18 cellular contexts compared by ENCODE assay signal in the genomic region with DNA sequence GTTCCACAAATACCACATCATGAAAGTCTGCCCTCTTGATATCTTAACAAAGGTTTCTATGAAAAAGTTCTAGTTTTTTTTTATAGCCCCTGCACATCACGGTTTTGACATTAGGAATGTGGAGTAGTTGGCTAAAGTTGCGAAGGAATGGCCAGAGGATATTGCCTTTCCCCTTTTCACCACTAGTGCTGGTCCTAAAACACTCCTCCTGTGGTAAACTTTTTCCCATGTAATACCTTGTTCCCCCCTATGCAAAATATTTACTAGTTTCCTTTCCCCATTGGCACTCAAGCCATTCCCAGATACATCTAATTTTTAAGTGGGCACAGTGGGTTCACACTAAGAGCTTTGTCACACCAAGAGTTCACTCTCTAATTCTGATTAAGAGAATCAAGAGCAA. TPM values are rescaled to one million over a fixed set of nuclear protein-coding genes. Genes with fewer than 3 reads are reported as not detected.
DNase-seq lines count a peak whose midpoint lies in the region; ATAC-seq and TF ChIP-seq lines count a peak whose summit lies in the region.
"Had no signal": no experiment of that assay in that cellular context is flagged by ENCODE, and none has a peak within 500 bp of the region (broad histone marks: within the 10 kb centered on the region; RNA-seq: fewer than 3 reads in every experiment).

No MANE protein-coding gene starts in this region.

- peaks cover 7 to 22% (median 16%) of the 10 kb centered on the region in 4 donors for H3K4me1 Mint-ChIP-seq in CD4-positive, CD25-positive, alpha-beta regulatory T cell
- peaks cover 3% of the 10 kb centered on the region for H3K4me1 Mint-ChIP-seq in mesothelial cell of epicardium
- H3K4me1 Mint-ChIP-seq in activated CD4-positive, alpha-beta memory T cell treated with anti-CD3 and anti-CD28 coated beads, Interleukin-2, amount 10 ng/mL, durations not matched to agents 7 days and 5 days, result no peaks in the 10 kb centered on the region
- H3K4me1 Mint-ChIP-seq in natural killer cell treated with Interleukin-12 subunit alpha and Interleukin-12 subunit beta and Interleukin-15 and Interleukin-18, amount 100 ng/mL, for 72 hours (ENCODE audit: low read depth in 2 of 2), result peaks cover 0 to 6% of the 10 kb centered on the region in 2 donors

- DNase-seq in BE2C, result no peak
- DNase-seq in CD4-positive, CD25-positive, alpha-beta regulatory T cell, result no peak
- DNase-seq in SK-N-MC (ENCODE audit: low read depth, low spot score), result no peak
- no peak for DNase-seq in mesothelial cell of epicardium (ENCODE audit: low spot score in 2 of 2, unreplicated experiment in 2 of 2)
- no peak for DNase-seq in germinal center (ENCODE audit: low spot score)
- no peak for DNase-seq in activated CD4-positive, alpha-beta memory T cell treated with anti-CD3 and anti-CD28 coated beads, Interleukin-2, amount 10 ng/mL, durations not matched to agents 7 days and 5 days
- DNase-seq in natural killer cell treated with Interleukin-12 subunit alpha and Interleukin-12 subunit beta and Interleukin-15 and Interleukin-18, amount 100 ng/mL, for 72 hours (ENCODE audit: low spot score), result no peak
- DNase-seq: DMS53, MV-4-11, NCI-H1105 treated with DMSO at 0.1 percent for 48 hours, NCI-H1694, NCI-H2081, NCI-H2171, NCI-H524 treated with DMSO at 0.1 percent for 48 hours, Peyer's patch had no signal

- CTCF ChIA-PET in activated CD4-positive, alpha-beta memory T cell treated with anti-CD3 and anti-CD28 coated beads, Interleukin-2, amount 10 ng/mL, durations not matched to agents 7 days and 5 days (lab: Charles Lee), result no interaction called here

- H3K4me3 ChIP-seq in BE2C (ENCODE audit: low read depth, low read length) (no peak overlapping the region), SK-N-MC (no peak overlapping the region)
- no peak overlapping the region for H3K4me3 ChIP-seq in CD4-positive, CD25-positive, alpha-beta regulatory T cell (ENCODE audit: low read depth, low read length)
- H3K4me3 ChIP-seq: BLaER1, Peyer's patch had no signal

- H3K4me1 ChIP-seq in BE2C, result no peaks in the 10 kb centered on the region
- no peaks in the 10 kb centered on the region for H3K4me1 ChIP-seq in CD4-positive, CD25-positive, alpha-beta regulatory T cell (ENCODE audit: control insufficient read depth, insufficient read depth, low read length, poor library complexity, severe bottlenecking)
- H3K4me1 ChIP-seq: BLaER1, Peyer's patch had no signal

- no peaks in the 10 kb centered on the region for H3K9me3 Mint-ChIP-seq in CD4-positive, CD25-positive, alpha-beta regulatory T cell
- no peaks in the 10 kb centered on the region for H3K9me3 Mint-ChIP-seq in mesothelial cell of epicardium
- H3K9me3 Mint-ChIP-seq in activated CD4-positive, alpha-beta memory T cell treated with anti-CD3 and anti-CD28 coated beads, Interleukin-2, amount 10 ng/mL, durations not matched to agents 7 days and 5 days, result no peaks in the 10 kb centered on the region
- H3K9me3 Mint-ChIP-seq in natural killer cell treated with Interleukin-12 subunit alpha and Interleukin-12 subunit beta and Interleukin-15 and Interleukin-18, amount 100 ng/mL, for 72 hours, result no peaks in the 10 kb centered on the region

- no peaks in the 10 kb centered on the region for H3K27me3 Mint-ChIP-seq in CD4-positive, CD25-positive, alpha-beta regulatory T cell
- H3K27me3 Mint-ChIP-seq in mesothelial cell of epicardium (ENCODE audit: low read depth), result no peaks in the 10 kb centered on the region
- H3K27me3 Mint-ChIP-seq in activated CD4-positive, alpha-beta memory T cell treated with anti-CD3 and anti-CD28 coated beads, Interleukin-2, amount 10 ng/mL, durations not matched to agents 7 days and 5 days, result no peaks in the 10 kb centered on the region
- no peaks in the 10 kb centered on the region for H3K27me3 Mint-ChIP-seq in natural killer cell treated with Interleukin-12 subunit alpha and Interleukin-12 subunit beta and Interleukin-15 and Interleukin-18, amount 100 ng/mL, for 72 hours

- H3K36me3 ChIP-seq in BE2C (peaks cover 11% of the 10 kb centered on the region; the same call in 1 of the 2 replicates), SK-N-MC (ENCODE audit: insufficient read depth, low read length) (peaks cover 23% of the 10 kb centered on the region)
- H3K36me3 ChIP-seq in CD4-positive, CD25-positive, alpha-beta regulatory T cell (ENCODE audit: control insufficient read depth, insufficient read depth, low read length), result peaks cover 12% of the 10 kb centered on the region

- H3K36me3 Mint-ChIP-seq in CD4-positive, CD25-positive, alpha-beta regulatory T cell, result peaks cover 21% of the 10 kb centered on the region
- H3K36me3 Mint-ChIP-seq in mesothelial cell of epicardium, result peaks cover 19% of the 10 kb centered on the region
- peaks cover 28% of the 10 kb centered on the region for H3K36me3 Mint-ChIP-seq in activated CD4-positive, alpha-beta memory T cell treated with anti-CD3 and anti-CD28 coated beads, Interleukin-2, amount 10 ng/mL, durations not matched to agents 7 days and 5 days (ENCODE audit: low read depth)
- H3K36me3 Mint-ChIP-seq in natural killer cell treated with Interleukin-12 subunit alpha and Interleukin-12 subunit beta and Interleukin-15 and Interleukin-18, amount 100 ng/mL, for 72 hours, result peaks cover 6% of the 10 kb centered on the region

- H3K9ac ChIP-seq in SK-N-MC (ENCODE audit: insufficient read length), result no peak overlapping the region
- H3K9ac ChIP-seq: BLaER1 had no signal

- H3K9me3 ChIP-seq in BE2C, result no peaks in the 10 kb centered on the region
- no peaks in the 10 kb centered on the region for H3K9me3 ChIP-seq in CD4-positive, CD25-positive, alpha-beta regulatory T cell (ENCODE audit: control insufficient read depth in 2 of 2, low read length in 2 of 2)
- no peaks in the 10 kb centered on the region for H3K9me3 ChIP-seq in SK-N-MC (ENCODE audit: low read depth, low read length)
- H3K9me3 ChIP-seq: BLaER1, Peyer's patch had no signal

- H3K4me3 Mint-ChIP-seq in CD4-positive, CD25-positive, alpha-beta regulatory T cell, result no peak overlapping the region
- no peak overlapping the region for H3K4me3 Mint-ChIP-seq in mesothelial cell of epicardium
- no peak overlapping the region for H3K4me3 Mint-ChIP-seq in activated CD4-positive, alpha-beta memory T cell treated with anti-CD3 and anti-CD28 coated beads, Interleukin-2, amount 10 ng/mL, durations not matched to agents 7 days and 5 days
- H3K4me3 Mint-ChIP-seq in natural killer cell treated with Interleukin-12 subunit alpha and Interleukin-12 subunit beta and Interleukin-15 and Interleukin-18, amount 100 ng/mL, for 72 hours, result no peak overlapping the region

- TF ChIP-seq CTCF in BE2C (IDR thresholded peaks at IDR 0.05; ENCODE audit: low read depth, low read length) (peak; percentile 27), mesothelial cell of epicardium (IDR thresholded peaks at IDR 0.05; ENCODE audit: unreplicated experiment) (peak; percentile 10)

- POLR2A ChIA-PET in activated CD4-positive, alpha-beta memory T cell treated with anti-CD3 and anti-CD28 coated beads, Interleukin-2, amount 10 ng/mL, durations not matched to agents 7 days and 5 days (lab: Charles Lee), result no interaction called here

- no peak for ATAC-seq in CD4-positive, CD25-positive, alpha-beta regulatory T cell (ENCODE audit: low read depth in 2 of 2)
- ATAC-seq in natural killer cell treated with Interleukin-12 subunit alpha and Interleukin-12 subunit beta and Interleukin-15 and Interleukin-18, amount 100 ng/mL, for 72 hours, result no peak

- peak overlapping the region; percentile 10 to 73 (median 60) for H3K27ac Mint-ChIP-seq in CD4-positive, CD25-positive, alpha-beta regulatory T cell
- H3K27ac Mint-ChIP-seq in mesothelial cell of epicardium, result peak overlapping the region; percentile 7
- no peak overlapping the region for H3K27ac Mint-ChIP-seq in activated CD4-positive, alpha-beta memory T cell treated with anti-CD3 and anti-CD28 coated beads, Interleukin-2, amount 10 ng/mL, durations not matched to agents 7 days and 5 days
- peak overlapping the region in 1 of 2 donors; percentile 35 for H3K27ac Mint-ChIP-seq in natural killer cell treated with Interleukin-12 subunit alpha and Interleukin-12 subunit beta and Interleukin-15 and Interleukin-18, amount 100 ng/mL, for 72 hours

- H3K27me3 ChIP-seq in BE2C, result no peaks in the 10 kb centered on the region
- H3K27me3 ChIP-seq in CD4-positive, CD25-positive, alpha-beta regulatory T cell (ENCODE audit: control insufficient read depth, insufficient read depth, low read length), result no peaks in the 10 kb centered on the region
- H3K27me3 ChIP-seq: BLaER1, Peyer's patch had no signal

- H3K27ac ChIP-seq in CD4-positive, CD25-positive, alpha-beta regulatory T cell (ENCODE audit: insufficient read depth, low read length, poor library complexity, severe bottlenecking), result no peak overlapping the region
- H3K27ac ChIP-seq in SK-N-MC, result peak overlapping the region; percentile 28; the same call in 1 of the 2 replicates
- H3K27ac ChIP-seq: BLaER1, Peyer's patch had no signal

RNA-seq across cellular contexts. Expression of gene R3HDM2, which starts 33.4 kb away (rescaled TPM):
- polyA plus RNA-seq in BE2C (2012; ENCODE audit: insufficient read depth, insufficient read length, low read depth), result 83.2 TPM
- 115 TPM for total RNA-seq in CD4-positive, CD25-positive, alpha-beta regulatory T cell
- 1 to 10 TPM; 6.0 to 8.6 (median 8.0) TPM for polyA plus RNA-seq in CD4-positive, CD25-positive, alpha-beta regulatory T cell
- 95.5 to 111 TPM (median 109 TPM) in 3 replicates for total RNA-seq in mesothelial cell of epicardium
- 10 to 100 TPM; 70.2 to 71.5 TPM for total RNA-seq in activated CD4-positive, alpha-beta memory T cell treated with anti-CD3 and anti-CD28 coated beads, Interleukin-2, amount 10 ng/mL, durations not matched to agents 7 days and 5 days
- 10 to 100 TPM; 55.4 to 57.2 TPM for total RNA-seq in natural killer cell treated with Interleukin-12 subunit alpha and Interleukin-12 subunit beta and Interleukin-15 and Interleukin-18, amount 100 ng/mL, for 72 hours

RNA-seq across cellular contexts. Expression of gene INHBC, which starts 37.1 kb away (rescaled TPM):
- not detected for polyA plus RNA-seq in BE2C (2012; ENCODE audit: insufficient read depth, insufficient read length, low read depth)
- total RNA-seq in CD4-positive, CD25-positive, alpha-beta regulatory T cell, result not detected
- polyA plus RNA-seq in CD4-positive, CD25-positive, alpha-beta regulatory T cell, result under 1 TPM in 1 of 4 donors, not detected in 3; 0.21 TPM
- 0.24 to 0.32 TPM (median 0.31 TPM) in 3 replicates for total RNA-seq in mesothelial cell of epicardium
- total RNA-seq in activated CD4-positive, alpha-beta memory T cell treated with anti-CD3 and anti-CD28 coated beads, Interleukin-2, amount 10 ng/mL, durations not matched to agents 7 days and 5 days, result not detected
- total RNA-seq in natural killer cell treated with Interleukin-12 subunit alpha and Interleukin-12 subunit beta and Interleukin-15 and Interleukin-18, amount 100 ng/mL, for 72 hours, result not detected
- total RNA-seq: A673, H1, Peyer's patch had no signal

RNA-seq across cellular contexts. Expression of gene INHBE, which starts 57.7 kb away (rescaled TPM):
- 12.7 TPM for polyA plus RNA-seq in BE2C (2012; ENCODE audit: insufficient read depth, insufficient read length, low read depth)
- total RNA-seq in CD4-positive, CD25-positive, alpha-beta regulatory T cell, result not detected
- under 1 TPM in 1 of 4 donors, not detected in 3; 0.06 TPM for polyA plus RNA-seq in CD4-positive, CD25-positive, alpha-beta regulatory T cell
- total RNA-seq in mesothelial cell of epicardium, result 0.09 TPM in 1 of 3 replicates, not detected in the others
- total RNA-seq in activated CD4-positive, alpha-beta memory T cell treated with anti-CD3 and anti-CD28 coated beads, Interleukin-2, amount 10 ng/mL, durations not matched to agents 7 days and 5 days, result under 1 TPM in 1 of 2 experiments, not detected in 1; 0.08 TPM
- under 1 TPM in 1 of 2 donors, not detected in 1; 0.45 TPM for total RNA-seq in natural killer cell treated with Interleukin-12 subunit alpha and Interleukin-12 subunit beta and Interleukin-15 and Interleukin-18, amount 100 ng/mL, for 72 hours
- total RNA-seq: Peyer's patch had no signal
